Comparison of ENCODE assay signal across 1 cellular context in the genomic region with DNA sequence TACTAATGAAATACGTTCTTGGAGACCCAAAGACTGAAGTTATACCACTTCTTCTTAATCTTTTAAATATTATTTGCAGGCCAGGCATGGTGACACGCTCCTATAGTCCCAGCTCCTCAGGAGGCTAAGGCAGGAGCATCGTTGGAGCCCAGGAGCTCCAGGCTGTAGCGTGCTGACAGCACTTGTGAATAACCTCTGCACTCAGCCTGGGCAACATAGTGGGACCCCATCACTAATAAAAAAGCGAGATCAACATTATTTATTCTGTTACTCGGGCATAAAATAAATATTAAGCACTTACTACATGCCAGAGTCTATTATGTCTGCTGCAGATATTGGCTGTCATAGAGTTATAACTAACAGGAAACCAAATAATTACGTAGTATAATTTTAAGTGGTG.
TF ChIP-seq lines count a peak whose summit lies in the region.

No MANE protein-coding gene starts in this region.

TF ChIP-seq in GM12878, 131 proteins besides CTCF, POLR2A, EP300 and RAD21:
- TF ChIP-seq SMAD5 (IDR thresholded peaks at IDR 0.05; ENCODE audit: low read depth), result no peak
- TF ChIP-seq, protein P1, sequence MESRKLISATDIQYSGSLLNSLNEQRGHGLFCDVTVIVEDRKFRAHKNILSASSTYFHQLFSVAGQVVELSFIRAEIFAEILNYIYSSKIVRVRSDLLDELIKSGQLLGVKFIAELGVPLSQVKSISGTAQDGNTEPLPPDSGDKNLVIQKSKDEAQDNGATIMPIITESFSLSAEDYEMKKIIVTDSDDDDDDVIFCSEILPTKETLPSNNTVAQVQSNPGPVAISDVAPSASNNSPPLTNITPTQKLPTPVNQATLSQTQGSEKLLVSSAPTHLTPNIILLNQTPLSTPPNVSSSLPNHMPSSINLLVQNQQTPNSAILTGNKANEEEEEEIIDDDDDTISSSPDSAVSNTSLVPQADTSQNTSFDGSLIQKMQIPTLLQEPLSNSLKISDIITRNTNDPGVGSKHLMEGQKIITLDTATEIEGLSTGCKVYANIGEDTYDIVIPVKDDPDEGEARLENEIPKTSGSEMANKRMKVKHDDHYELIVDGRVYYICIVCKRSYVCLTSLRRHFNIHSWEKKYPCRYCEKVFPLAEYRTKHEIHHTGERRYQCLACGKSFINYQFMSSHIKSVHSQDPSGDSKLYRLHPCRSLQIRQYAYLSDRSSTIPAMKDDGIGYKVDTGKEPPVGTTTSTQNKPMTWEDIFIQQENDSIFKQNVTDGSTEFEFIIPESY (IDR thresholded peaks at IDR 0.05), result no peak
- TF ChIP-seq, protein P2, sequence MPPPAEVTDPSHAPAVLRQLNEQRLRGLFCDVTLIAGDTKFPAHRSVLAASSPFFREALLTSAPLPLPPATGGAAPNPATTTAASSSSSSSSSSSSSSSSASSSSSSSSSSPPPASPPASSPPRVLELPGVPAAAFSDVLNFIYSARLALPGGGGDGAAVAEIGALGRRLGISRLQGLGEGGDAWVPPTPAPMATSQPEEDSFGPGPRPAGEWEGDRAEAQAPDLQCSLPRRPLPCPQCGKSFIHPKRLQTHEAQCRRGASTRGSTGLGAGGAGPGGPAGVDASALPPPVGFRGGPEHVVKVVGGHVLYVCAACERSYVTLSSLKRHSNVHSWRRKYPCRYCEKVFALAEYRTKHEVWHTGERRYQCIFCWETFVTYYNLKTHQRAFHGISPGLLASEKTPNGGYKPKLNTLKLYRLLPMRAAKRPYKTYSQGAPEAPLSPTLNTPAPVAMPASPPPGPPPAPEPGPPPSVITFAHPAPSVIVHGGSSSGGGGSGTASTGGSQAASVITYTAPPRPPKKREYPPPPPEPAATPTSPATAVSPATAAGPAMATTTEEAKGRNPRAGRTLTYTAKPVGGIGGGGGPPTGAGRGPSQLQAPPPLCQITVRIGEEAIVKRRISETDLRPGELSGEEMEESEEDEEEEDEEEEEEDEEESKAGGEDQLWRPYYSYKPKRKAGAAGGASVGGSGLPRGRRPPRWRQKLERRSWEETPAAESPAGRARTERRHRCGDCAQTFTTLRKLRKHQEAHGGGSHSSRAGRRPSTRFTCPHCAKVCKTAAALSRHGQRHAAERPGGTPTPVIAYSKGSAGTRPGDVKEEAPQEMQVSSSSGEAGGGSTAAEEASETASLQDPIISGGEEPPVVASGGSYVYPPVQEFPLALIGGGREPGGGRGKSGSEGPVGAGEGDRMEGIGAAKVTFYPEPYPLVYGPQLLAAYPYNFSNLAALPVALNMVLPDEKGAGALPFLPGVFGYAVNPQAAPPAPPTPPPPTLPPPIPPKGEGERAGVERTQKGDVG (CRISPR knock-in tag; IDR thresholded peaks at IDR 0.05), result no peak
- TF ChIP-seq, protein P3, sequence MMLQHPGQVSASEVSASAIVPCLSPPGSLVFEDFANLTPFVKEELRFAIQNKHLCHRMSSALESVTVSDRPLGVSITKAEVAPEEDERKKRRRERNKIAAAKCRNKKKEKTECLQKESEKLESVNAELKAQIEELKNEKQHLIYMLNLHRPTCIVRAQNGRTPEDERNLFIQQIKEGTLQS (IDR thresholded peaks at IDR 0.05; ENCODE audit: borderline replicate concordance, extremely low read depth, low read depth, low read length), result no peak
- TF ChIP-seq MYB (IDR thresholded peaks at IDR 0.05; ENCODE audit: borderline replicate concordance, low read depth, low read length), result no peak
- no peak for TF ChIP-seq ZNF24 (IDR thresholded peaks at IDR 0.05)
- no peak for TF ChIP-seq CBFB (IDR thresholded peaks at IDR 0.05; ENCODE audit: low read depth)
- TF ChIP-seq NRF1 (conservative IDR thresholded peaks at IDR 0.05; ENCODE audit: low read depth, low read length), result no peak
- TF ChIP-seq, protein P4, sequence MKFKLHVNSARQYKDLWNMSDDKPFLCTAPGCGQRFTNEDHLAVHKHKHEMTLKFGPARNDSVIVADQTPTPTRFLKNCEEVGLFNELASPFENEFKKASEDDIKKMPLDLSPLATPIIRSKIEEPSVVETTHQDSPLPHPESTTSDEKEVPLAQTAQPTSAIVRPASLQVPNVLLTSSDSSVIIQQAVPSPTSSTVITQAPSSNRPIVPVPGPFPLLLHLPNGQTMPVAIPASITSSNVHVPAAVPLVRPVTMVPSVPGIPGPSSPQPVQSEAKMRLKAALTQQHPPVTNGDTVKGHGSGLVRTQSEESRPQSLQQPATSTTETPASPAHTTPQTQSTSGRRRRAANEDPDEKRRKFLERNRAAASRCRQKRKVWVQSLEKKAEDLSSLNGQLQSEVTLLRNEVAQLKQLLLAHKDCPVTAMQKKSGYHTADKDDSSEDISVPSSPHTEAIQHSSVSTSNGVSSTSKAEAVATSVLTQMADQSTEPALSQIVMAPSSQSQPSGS (IDR thresholded peaks at IDR 0.05; ENCODE audit: low read length), result no peak
- TF ChIP-seq, protein P5, sequence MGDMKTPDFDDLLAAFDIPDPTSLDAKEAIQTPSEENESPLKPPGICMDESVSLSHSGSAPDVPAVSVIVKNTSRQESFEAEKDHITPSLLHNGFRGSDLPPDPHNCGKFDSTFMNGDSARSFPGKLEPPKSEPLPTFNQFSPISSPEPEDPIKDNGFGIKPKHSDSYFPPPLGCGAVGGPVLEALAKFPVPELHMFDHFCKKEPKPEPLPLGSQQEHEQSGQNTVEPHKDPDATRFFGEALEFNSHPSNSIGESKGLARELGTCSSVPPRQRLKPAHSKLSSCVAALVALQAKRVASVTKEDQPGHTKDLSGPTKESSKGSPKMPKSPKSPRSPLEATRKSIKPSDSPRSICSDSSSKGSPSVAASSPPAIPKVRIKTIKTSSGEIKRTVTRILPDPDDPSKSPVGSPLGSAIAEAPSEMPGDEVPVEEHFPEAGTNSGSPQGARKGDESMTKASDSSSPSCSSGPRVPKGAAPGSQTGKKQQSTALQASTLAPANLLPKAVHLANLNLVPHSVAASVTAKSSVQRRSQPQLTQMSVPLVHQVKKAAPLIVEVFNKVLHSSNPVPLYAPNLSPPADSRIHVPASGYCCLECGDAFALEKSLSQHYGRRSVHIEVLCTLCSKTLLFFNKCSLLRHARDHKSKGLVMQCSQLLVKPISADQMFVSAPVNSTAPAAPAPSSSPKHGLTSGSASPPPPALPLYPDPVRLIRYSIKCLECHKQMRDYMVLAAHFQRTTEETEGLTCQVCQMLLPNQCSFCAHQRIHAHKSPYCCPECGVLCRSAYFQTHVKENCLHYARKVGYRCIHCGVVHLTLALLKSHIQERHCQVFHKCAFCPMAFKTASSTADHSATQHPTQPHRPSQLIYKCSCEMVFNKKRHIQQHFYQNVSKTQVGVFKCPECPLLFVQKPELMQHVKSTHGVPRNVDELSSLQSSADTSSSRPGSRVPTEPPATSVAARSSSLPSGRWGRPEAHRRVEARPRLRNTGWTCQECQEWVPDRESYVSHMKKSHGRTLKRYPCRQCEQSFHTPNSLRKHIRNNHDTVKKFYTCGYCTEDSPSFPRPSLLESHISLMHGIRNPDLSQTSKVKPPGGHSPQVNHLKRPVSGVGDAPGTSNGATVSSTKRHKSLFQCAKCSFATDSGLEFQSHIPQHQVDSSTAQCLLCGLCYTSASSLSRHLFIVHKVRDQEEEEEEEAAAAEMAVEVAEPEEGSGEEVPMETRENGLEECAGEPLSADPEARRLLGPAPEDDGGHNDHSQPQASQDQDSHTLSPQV (IDR thresholded peaks at IDR 0.05), result no peak
